8 cellular contexts compared by ENCODE assay signal in genomic region chr17:67377727-67378443, GRCh38. TPM values are rescaled to one million over a fixed set of nuclear protein-coding genes. Genes with fewer than 3 reads are reported as not detected.
A peak's percentile ranks its signal among the peaks of the same experiment; 100 is the strongest.
DNase-seq lines count a peak whose midpoint lies in the region; ATAC-seq and TF ChIP-seq lines count a peak whose summit lies in the region.

No MANE protein-coding gene starts in this region.

- H3K36me3 ChIP-seq in HCT116 (ENCODE audit: control insufficient read depth in 1 of 2, insufficient read depth in 2 of 2, low read length in 2 of 2) (no peaks in the 10 kb centered on the region), mucosa of stomach (ENCODE audit: control insufficient read depth, insufficient read depth, low read length) (no peaks in the 10 kb centered on the region)

- ATAC-seq in HCT116 = peak; percentile 21

- no peaks in the 10 kb centered on the region for H4K20me1 ChIP-seq in HCT116 (ENCODE audit: insufficient read depth)

- peak in 2 of 3 experiments; percentile 37 to 45; a peak in 4 of 6 replicates for TF ChIP-seq CTCF in HCT116 (IDR thresholded peaks at IDR 0.05 in 2 of 3, conservative IDR thresholded peaks at IDR 0.05 in 1 of 3; ENCODE audit: borderline replicate concordance in 1 of 3, insufficient read depth in 1 of 3, low read depth in 2 of 3, low read length in 2 of 3)

- no peaks in the 10 kb centered on the region for H3K9me2 ChIP-seq in HCT116 (ENCODE audit: insufficient read depth)

- DNase-seq in ELF-1 (ENCODE audit: low read depth, low spot score) (peak; percentile 71), HCT116 (ENCODE audit: low read depth, low spot score) (no peak), NCI-H345 treated with DMSO at 0.1 percent for 48 hours (lab: John Stamatoyannopoulos, UW; ENCODE audit: unreplicated experiment) (peak; percentile 33), epidermal melanocyte (ENCODE audit: insufficient read length, low spot score) (peak; percentile 24), substantia nigra (lab: John Stamatoyannopoulos, UW) (peak in 19 of 49 donors; percentile 13 to 81 (median 35)), DMS79 treated with DMSO at 0.1 percent for 48 hours (lab: John Stamatoyannopoulos, UW) (no peak)
- peak; percentile 80 for DNase-seq in activated CD8-positive, alpha-beta memory T cell treated with anti-CD3 and anti-CD28 coated beads, Interleukin-2, amount 50 U/mL, for 48 hours

- H3K9me3 ChIP-seq in HCT116 (ENCODE audit: control insufficient read depth in 1 of 2, insufficient read depth in 1 of 2, low read depth in 1 of 2, low read length in 2 of 2) (no peaks in the 10 kb centered on the region), mucosa of stomach (ENCODE audit: control insufficient read depth, low read length) (no peaks in the 10 kb centered on the region)

- H3K27me3 ChIP-seq in HCT116 (ENCODE audit: insufficient read depth, low read length) = no peaks in the 10 kb centered on the region
- H3K27me3 ChIP-seq in mucosa of stomach (ENCODE audit: control insufficient read depth, insufficient read depth, low read length) = no peaks in the 10 kb centered on the region

- H3K4me3 ChIP-seq in HCT116 (replicated peaks in 1 of 2; ENCODE audit: low read depth in 1 of 2, low read length in 2 of 2) (peak overlapping the region; percentile 66 to 89), mucosa of stomach (ENCODE audit: low read length) (peak overlapping the region; percentile 80)

- TF ChIP-seq POLR2A in HCT116 (IDR thresholded peaks at IDR 0.05; ENCODE audit: borderline replicate concordance, extremely low read depth, insufficient read depth, insufficient read length) = no peak

- peak overlapping the region; percentile 86 for H3K9ac ChIP-seq in HCT116 (ENCODE audit: low read length)
- H3K9ac ChIP-seq in mucosa of stomach (ENCODE audit: low read length) = peak overlapping the region; percentile 81

- H3K27ac ChIP-seq in HCT116 (ENCODE audit: low read depth, low read length) = peak overlapping the region; percentile 73
- peak overlapping the region; percentile 83 for H3K27ac ChIP-seq in substantia nigra (ENCODE audit: low read depth, low read length, poor library complexity, severe bottlenecking)

- peaks cover 27% of the 10 kb centered on the region; the same call in 1 of the 2 replicates for H3K79me2 ChIP-seq in HCT116 (ENCODE audit: insufficient read depth, low read length)

- H2AFZ ChIP-seq in HCT116 (ENCODE audit: low read depth, low read length, poor library complexity, severe bottlenecking) = no peak overlapping the region

- POLR2A ChIA-PET in HCT116 (lab: Charles Lee) = interaction anchor here (0.9 to 3.2 kb wide), 3 partner anchors 44 to 97 kb away, joined by 3 to 11 read pairs (median 8); no protein-coding TSS in a partner anchor

- intact Hi-C loops in HCT116 (cut with micrococcal nuclease) = loop anchor here (1.0 to 5.0 kb wide), 4 partner anchors 44 to 449 kb away; partner anchors contain the start of gene BPTF

- TF ChIP-seq RAD21 in HCT116 (IDR thresholded peaks at IDR 0.05; ENCODE audit: low read depth) = no peak

- RAD21 ChIA-PET in HCT116 (lab: Charles Lee; ENCODE audit: low non-redundant PET in 1 of 2, low total read pairs in 2 of 2, uncharacterized antibody in 2 of 2, unreplicated experiment in 2 of 2) = interaction anchor here in 1 of 2 experiments (0.5 kb wide), 1 partner anchor 63 kb away, joined by 7 read pairs; no protein-coding TSS in a partner anchor

- H3K4me1 ChIP-seq in HCT116 (ENCODE audit: control insufficient read depth in 1 of 2, insufficient read depth in 2 of 2, low read length in 2 of 2) = peaks cover 23 to 41% of the 10 kb centered on the region in 2 experiments
- peaks cover 12% of the 10 kb centered on the region for H3K4me1 ChIP-seq in mucosa of stomach (ENCODE audit: control insufficient read depth, insufficient read depth, low read length)

- no TSS peak for BruUV-seq in HCT116 (replicated peaks; lab: Mats Ljungman, UMichigan)

- CTCF ChIA-PET in HCT116 (lab: Charles Lee) = interaction anchor here (0.6 to 3.6 kb wide), 14 partner anchors 9 to 320 kb away, joined by 3 to 41 read pairs (median 4); no protein-coding TSS in a partner anchor

- H3K4me2 ChIP-seq in HCT116 (ENCODE audit: low read length) = peak overlapping the region; percentile 97

TF ChIP-seq in HCT116, 20 proteins besides CTCF, POLR2A, EP300 and RAD21:
- peak; percentile 21 for TF ChIP-seq ZBTB33 (IDR thresholded peaks at IDR 0.05; ENCODE audit: extremely low read depth, insufficient replicate concordance, low read length)
- TF ChIP-seq ZFX (IDR thresholded peaks at IDR 0.05) = peak; percentile 48; the same call in 1 of the 2 replicates
- TF ChIP-seq CEBPB (IDR thresholded peaks at IDR 0.05; ENCODE audit: low read depth) = no peak

RNA-seq across cellular contexts. Expression of gene PITPNC1, which starts 0.8 kb away (rescaled TPM):
- total RNA-seq in HCT116 (2021; ENCODE audit: unreplicated experiment) = 41.9 TPM
- polyA plus RNA-seq in HCT116 (2012) = 41.1 and 57.8 TPM in 2 replicates

RNA-seq across cellular contexts. Expression of gene PSMD12, which starts 11.5 kb away (rescaled TPM):
- 115 TPM for total RNA-seq in HCT116 (2021; ENCODE audit: unreplicated experiment)
- 54.1 and 55.3 TPM in 2 replicates for polyA plus RNA-seq in HCT116 (2012)

Comparison
In these comparisons a context has a peak if more than half of its experiments do, and no peak if none do; other contexts are left out.
1. DNase-seq: peak in ELF-1 (single experiment), NCI-H345 treated with DMSO at 0.1 percent for 48 hours (single experiment), activated CD8-positive, alpha-beta memory T cell treated with anti-CD3 and anti-CD28 coated beads, Interleukin-2, amount 50 U/mL, for 48 hours (single experiment) and epidermal melanocyte (single experiment); none in HCT116 (single experiment) and DMS79 treated with DMSO at 0.1 percent for 48 hours (single experiment).